In genomic region chr22:29470159-29470855, GRCh38 we compare ENCODE assay signal across 1 cellular context.
A peak's percentile ranks its signal among the peaks of the same experiment; 100 is the strongest.
TF ChIP-seq lines count a peak whose summit lies in the region.

No MANE protein-coding gene starts in this region.

TF ChIP-seq in HepG2, 621 proteins besides CTCF, POLR2A, EP300 and RAD21 (continued from another document and continues in another):
- TF ChIP-seq ZNF382 (CRISPR knock-in tag; IDR thresholded peaks at IDR 0.05; ENCODE audit: borderline replicate concordance) (no peak), TFDP2 (CRISPR knock-in tag; IDR thresholded peaks at IDR 0.05) (peak; percentile 47; the same call in 1 of the 2 replicates), ZNF766 (CRISPR knock-in tag; IDR thresholded peaks at IDR 0.05; ENCODE audit: borderline replicate concordance) (no peak), ZBTB44 (CRISPR knock-in tag; IDR thresholded peaks at IDR 0.05) (no peak), ETV5 (CRISPR knock-in tag; IDR thresholded peaks at IDR 0.05; ENCODE audit: borderline replicate concordance) (peak; percentile 65), ZNF451 (CRISPR knock-in tag; IDR thresholded peaks at IDR 0.05) (no peak), SKIL (CRISPR knock-in tag; IDR thresholded peaks at IDR 0.05; ENCODE audit: borderline replicate concordance) (no peak), NRL (CRISPR knock-in tag; IDR thresholded peaks at IDR 0.05; ENCODE audit: borderline replicate concordance) (no peak), ZNF784 (CRISPR knock-in tag; IDR thresholded peaks at IDR 0.05; ENCODE audit: borderline replicate concordance) (no peak), KLF12 (CRISPR knock-in tag; IDR thresholded peaks at IDR 0.05; ENCODE audit: borderline replicate concordance) (peak; percentile 65; the same call in 1 of the 2 replicates), HMGXB4 (CRISPR knock-in tag; IDR thresholded peaks at IDR 0.05; ENCODE audit: borderline replicate concordance in 1 of 2, low read depth in 1 of 2) (peak in 1 of 2 experiments; percentile 62; a peak in 1 of 4 replicates), ARHGAP35 (CRISPR knock-in tag; IDR thresholded peaks at IDR 0.05; ENCODE audit: borderline replicate concordance) (no peak), ZNF703 (CRISPR knock-in tag; IDR thresholded peaks at IDR 0.05; ENCODE audit: borderline replicate concordance) (no peak), RORA (CRISPR knock-in tag; IDR thresholded peaks at IDR 0.05) (no peak), MLXIP (CRISPR knock-in tag; IDR thresholded peaks at IDR 0.05; ENCODE audit: borderline replicate concordance) (no peak), CREB1 (IDR thresholded peaks at IDR 0.05) (peak; percentile 71; the same call in 1 of the 2 replicates), CREB1 (CRISPR knock-in tag; IDR thresholded peaks at IDR 0.05) (peak; percentile 80), SRY (CRISPR knock-in tag; IDR thresholded peaks at IDR 0.05) (no peak), ZNF513 (CRISPR knock-in tag; conservative IDR thresholded peaks at IDR 0.05) (no peak), ZHX2 (IDR thresholded peaks at IDR 0.05; ENCODE audit: low read depth) (no peak), ZHX2 (CRISPR knock-in tag; IDR thresholded peaks at IDR 0.05; ENCODE audit: borderline replicate concordance) (no peak), BCL3 (CRISPR knock-in tag; IDR thresholded peaks at IDR 0.05) (no peak), RELA (CRISPR knock-in tag; IDR thresholded peaks at IDR 0.05) (no peak), SMARCC2 (IDR thresholded peaks at IDR 0.05) (no peak), ZNF331 (CRISPR knock-in tag; IDR thresholded peaks at IDR 0.05) (0 out of 2 replicates have a peak, but pooled peaks have one; percentile 10), ZNF430 (CRISPR knock-in tag; IDR thresholded peaks at IDR 0.05) (no peak), ZNF205 (CRISPR knock-in tag; IDR thresholded peaks at IDR 0.05) (no peak), CCDC6 (CRISPR knock-in tag; IDR thresholded peaks at IDR 0.05) (no peak), HOXA9 (CRISPR knock-in tag; IDR thresholded peaks at IDR 0.05; ENCODE audit: borderline replicate concordance) (no peak), ZBTB39 (CRISPR knock-in tag; IDR thresholded peaks at IDR 0.05) (no peak), SOX13 (IDR thresholded peaks at IDR 0.05) (no peak), SOX13 (CRISPR knock-in tag; conservative IDR thresholded peaks at IDR 0.05 in 1 of 2, IDR thresholded peaks at IDR 0.05 in 1 of 2) (no peak), KAT7 (CRISPR knock-in tag; IDR thresholded peaks at IDR 0.05; ENCODE audit: borderline replicate concordance) (no peak), NR1H2 (CRISPR knock-in tag; IDR thresholded peaks at IDR 0.05; ENCODE audit: borderline replicate concordance, low read depth) (no peak), ZBTB20 (CRISPR knock-in tag; IDR thresholded peaks at IDR 0.05; ENCODE audit: borderline replicate concordance, low read depth) (no peak), TBX2 (CRISPR knock-in tag; IDR thresholded peaks at IDR 0.05; ENCODE audit: borderline replicate concordance) (no peak), CHD4 (IDR thresholded peaks at IDR 0.05; ENCODE audit: borderline replicate concordance, low read length) (no peak), SAP130 (CRISPR knock-in tag; IDR thresholded peaks at IDR 0.05; ENCODE audit: low read depth) (peak; percentile 36; the same call in 1 of the 2 replicates), MYNN (CRISPR knock-in tag; IDR thresholded peaks at IDR 0.05; ENCODE audit: low read depth) (no peak)
